1 cellular context compared by ENCODE assay signal in genomic region chr1:36126005-36126716, GRCh38.
A peak's percentile ranks its signal among the peaks of the same experiment; 100 is the strongest.
TF ChIP-seq lines count a peak whose summit lies in the region.

No MANE protein-coding gene starts in this region.

TF ChIP-seq in GM12878, 131 proteins besides CTCF, POLR2A, EP300 and RAD21:
- TF ChIP-seq BCL3 (IDR thresholded peaks at IDR 0.05; ENCODE audit: borderline replicate concordance, insufficient read depth, low read depth, low read length, poor library complexity, severe bottlenecking) (peak; percentile 81), NKRF (conservative IDR thresholded peaks at IDR 0.05) (no peak)
